Comparison of ENCODE assay signal across 10 cellular contexts in the genomic region with DNA sequence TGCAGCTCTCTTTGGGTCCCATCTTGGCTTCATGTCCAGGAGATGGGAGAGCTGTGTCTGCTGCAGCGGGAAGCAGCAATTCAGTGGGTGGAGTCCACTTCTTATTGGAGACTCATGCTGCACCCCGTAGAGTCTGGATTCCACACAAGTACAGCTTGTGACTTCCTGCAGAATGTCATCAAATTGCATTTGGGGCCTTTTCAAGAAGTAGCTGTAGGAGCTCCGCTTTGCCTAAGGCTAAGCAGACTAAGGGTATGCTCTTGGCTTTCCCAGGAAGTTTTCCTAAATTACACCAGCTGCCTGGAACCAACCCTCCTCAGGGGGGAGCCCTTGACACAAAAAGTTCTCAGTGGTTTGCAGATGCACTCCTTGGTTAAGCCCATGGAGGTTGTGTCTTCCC. TPM values are rescaled to one million over a fixed set of nuclear protein-coding genes. Genes with fewer than 3 reads are reported as not detected.
DNase-seq lines count a peak whose midpoint lies in the region; ATAC-seq and TF ChIP-seq lines count a peak whose summit lies in the region.
"Had no signal": no experiment of that assay in that cellular context is flagged by ENCODE, and none has a peak within 500 bp of the region (broad histone marks: within the 10 kb centered on the region; RNA-seq: fewer than 3 reads in every experiment).

No MANE protein-coding gene starts in this region.

- peaks cover 15% of the 10 kb centered on the region for H3K4me1 Mint-ChIP-seq in activated T-cell treated with anti-CD3 and anti-CD28 coated beads, Interleukin-2, amount 50 U/mL, for 72 hours (ENCODE audit: low read depth)

- H3K36me3 ChIP-seq in OCI-LY3 (replicated peaks; ENCODE audit: low read depth, low read length) (no peaks in the 10 kb centered on the region), esophagus squamous epithelium (no peaks in the 10 kb centered on the region), testis (ENCODE audit: low read depth, missing control alignments) (no peaks in the 10 kb centered on the region)

- no peak overlapping the region for H3K4me3 ChIP-seq in OCI-LY3 (ENCODE audit: low read length)
- no peak overlapping the region for H3K4me3 ChIP-seq in esophagus squamous epithelium
- H3K4me3 ChIP-seq in testis, result no peak overlapping the region

- H3K4me3 Mint-ChIP-seq in activated T-cell treated with anti-CD3 and anti-CD28 coated beads, Interleukin-2, amount 50 U/mL, for 72 hours, result no peak overlapping the region
- H3K4me3 Mint-ChIP-seq: CD4-positive, alpha-beta memory T cell had no signal

- DNase-seq in NCI-H82 (lab: John Stamatoyannopoulos, UW) (peak; percentile 54), NCI-H82 treated with DMSO at 0.1 percent for 48 hours (lab: John Stamatoyannopoulos, UW; ENCODE audit: unreplicated experiment) (no peak), esophagus squamous epithelium (lab: John Stamatoyannopoulos, UW) (no peak), testis (peak; percentile 62), NCI-H187 treated with DMSO at 0.1 percent for 48 hours (lab: John Stamatoyannopoulos, UW) (no peak), NCI-H524 treated with DMSO at 0.1 percent for 48 hours (lab: John Stamatoyannopoulos, UW) (no peak)
- no peak for DNase-seq in activated T-cell treated with anti-CD3 and anti-CD28 coated beads, Interleukin-2, amount 50 U/mL, for 72 hours
- DNase-seq: CD4-positive, alpha-beta memory T cell had no signal

- 50 to 52% methylated on average over 3 of the region's 3 CpGs for WGBS in esophagus squamous epithelium, 2 donors
- WGBS in testis, 2 donors, result 30 to 50% methylated on average over 3 of the region's 3 CpGs

- H3K27ac Mint-ChIP-seq in activated T-cell treated with anti-CD3 and anti-CD28 coated beads, Interleukin-2, amount 50 U/mL, for 72 hours, result no peak overlapping the region

- H3K36me3 Mint-ChIP-seq in activated T-cell treated with anti-CD3 and anti-CD28 coated beads, Interleukin-2, amount 50 U/mL, for 72 hours (ENCODE audit: insufficient read depth in 2 of 2), result no peaks in the 10 kb centered on the region
- H3K36me3 Mint-ChIP-seq: CD4-positive, alpha-beta memory T cell had no signal

- H3K4me2 ChIP-seq in OCI-LY3 (ENCODE audit: low read length), result no peak overlapping the region

- H3K27me3 ChIP-seq in OCI-LY3 (ENCODE audit: low read depth, low read length) (no peaks in the 10 kb centered on the region), esophagus squamous epithelium (no peaks in the 10 kb centered on the region), testis (no peaks in the 10 kb centered on the region)

- no peaks in the 10 kb centered on the region for H4K20me1 ChIP-seq in OCI-LY3 (ENCODE audit: insufficient read depth, low read length)

- H3K27ac ChIP-seq in OCI-LY3 (ENCODE audit: low read length) (no peak overlapping the region), esophagus squamous epithelium (peak overlapping the region in 1 of 4 donors; percentile 29), testis (peak overlapping the region in 1 of 2 donors; percentile 45)

- H3K9ac ChIP-seq in OCI-LY3 (ENCODE audit: low read length), result no peak overlapping the region

- H3K79me2 ChIP-seq in OCI-LY3 (ENCODE audit: low read length), result no peaks in the 10 kb centered on the region

- H3K9me3 Mint-ChIP-seq in activated T-cell treated with anti-CD3 and anti-CD28 coated beads, Interleukin-2, amount 50 U/mL, for 72 hours, result no peaks in the 10 kb centered on the region
- H3K9me3 Mint-ChIP-seq: CD4-positive, alpha-beta memory T cell had no signal

- H3K4me1 ChIP-seq in OCI-LY3 (ENCODE audit: low read length) (no peaks in the 10 kb centered on the region), esophagus squamous epithelium (peaks cover under 1 to 19% (median 1%) of the 10 kb centered on the region in 3 donors), testis (peaks cover 25% of the 10 kb centered on the region)

- H3K9me3 ChIP-seq in OCI-LY3 (ENCODE audit: insufficient read depth, low read length) (no peaks in the 10 kb centered on the region), esophagus squamous epithelium (no peaks in the 10 kb centered on the region), testis (no peaks in the 10 kb centered on the region)

- no peak overlapping the region for H2AFZ ChIP-seq in OCI-LY3 (ENCODE audit: low read depth, low read length)

- no peak for TF ChIP-seq POLR2A in esophagus squamous epithelium (IDR thresholded peaks at IDR 0.05)
- no peak for TF ChIP-seq POLR2A in testis (IDR thresholded peaks at IDR 0.05)

- TF ChIP-seq CTCF in OCI-LY3 (IDR thresholded peaks at IDR 0.05; ENCODE audit: low read depth, low read length), result peak; percentile 35
- peak in 5 of 6 experiments; percentile 42 to 65 (median 44) for TF ChIP-seq CTCF in esophagus squamous epithelium (IDR thresholded peaks at IDR 0.05)
- TF ChIP-seq CTCF in testis (IDR thresholded peaks at IDR 0.05), result peak in 1 of 3 experiments; percentile 25

- intact Hi-C loops in esophagus squamous epithelium (cut with DNase I), result loop anchor here (5.0 kb wide), 1 partner anchor 100 kb away; no protein-coding TSS in a partner anchor
- intact Hi-C loops in testis (cut with DNase I; ENCODE audit: low total_unique reads), result no loop called here

- H3K27me3 Mint-ChIP-seq in activated T-cell treated with anti-CD3 and anti-CD28 coated beads, Interleukin-2, amount 50 U/mL, for 72 hours (ENCODE audit: low read depth), result no peaks in the 10 kb centered on the region
- H3K27me3 Mint-ChIP-seq: CD4-positive, alpha-beta memory T cell had no signal

- ATAC-seq in activated T-cell treated with anti-CD3 and anti-CD28 coated beads, Interleukin-2, amount 50 U/mL, for 72 hours (replicated peaks in 1 of 2), result no peak

RNA-seq across cellular contexts. Expression of a gene that starts 5.7 kb away (rescaled TPM):
- total RNA-seq in esophagus squamous epithelium (10 to 100 TPM; 12.0 to 29.3 (median 18.7) TPM), testis (10 to 100 TPM in 1 of 2 donors, 1 to 10 TPM in 1; 8.3 to 16.0 TPM)
- polyA plus RNA-seq in testis (ENCODE audit: insufficient read depth, low read depth, low replicate concordance), result 13.2 TPM
- total RNA-seq in activated T-cell treated with anti-CD3 and anti-CD28 coated beads, Interleukin-2, amount 50 U/mL, for 72 hours, result 10 to 100 TPM; 13.3 to 13.7 TPM

RNA-seq across cellular contexts. Expression of a gene that starts 18.3 kb away (rescaled TPM):
- total RNA-seq in esophagus squamous epithelium (10 to 100 TPM; 18.2 to 33.7 (median 33.6) TPM), testis (10 to 100 TPM; 54.6 to 55.7 TPM)
- 30.7 TPM for polyA plus RNA-seq in testis (ENCODE audit: insufficient read depth, low read depth, low replicate concordance)
- 10 to 100 TPM; 35.5 to 37.5 TPM for total RNA-seq in activated T-cell treated with anti-CD3 and anti-CD28 coated beads, Interleukin-2, amount 50 U/mL, for 72 hours

RNA-seq across cellular contexts. Expression of a gene that starts 45.8 kb away (rescaled TPM):
- total RNA-seq in esophagus squamous epithelium (10 to 100 TPM; 25.7 to 39.1 (median 32.8) TPM), testis (10 to 100 TPM; 76.7 to 98.9 TPM)
- polyA plus RNA-seq in testis (ENCODE audit: insufficient read depth, low read depth, low replicate concordance), result 85.9 TPM
- 10 to 100 TPM; 45.7 to 47.5 TPM for total RNA-seq in activated T-cell treated with anti-CD3 and anti-CD28 coated beads, Interleukin-2, amount 50 U/mL, for 72 hours

RNA-seq across cellular contexts. Expression of a gene that starts 49.3 kb away (rescaled TPM):
- total RNA-seq in esophagus squamous epithelium (not detected), testis (100 to 1,000 TPM; 150 to 362 TPM)
- polyA plus RNA-seq in testis (ENCODE audit: insufficient read depth, low read depth, low replicate concordance), result 432 TPM
- under 1 TPM in 1 of 2 donors, not detected in 1; 0.65 TPM for total RNA-seq in activated T-cell treated with anti-CD3 and anti-CD28 coated beads, Interleukin-2, amount 50 U/mL, for 72 hours
- total RNA-seq: CD4-positive, alpha-beta memory T cell; subcutaneous adipose tissue had no signal

Comparison
In these comparisons a context has a peak if more than half of its experiments do, and no peak if none do; other contexts are left out.
1. DNase-seq: peak in NCI-H82 (single experiment) and testis (single experiment); none in NCI-H82 treated with DMSO at 0.1 percent for 48 hours (single experiment), esophagus squamous epithelium (single experiment), NCI-H187 treated with DMSO at 0.1 percent for 48 hours (single experiment), NCI-H524 treated with DMSO at 0.1 percent for 48 hours (single experiment) and activated T-cell treated with anti-CD3 and anti-CD28 coated beads, Interleukin-2, amount 50 U/mL, for 72 hours (0 of 2).